ENCODE assay signal across 19 cellular contexts in genomic region chr5:8446179-8446578, GRCh38.
A peak's percentile ranks its signal among the peaks of the same experiment; 100 is the strongest.
DNase-seq lines count a peak whose midpoint lies in the region; ATAC-seq and TF ChIP-seq lines count a peak whose summit lies in the region.
"Had no signal": no experiment of that assay in that cellular context is flagged by ENCODE, and none has a peak within 500 bp of the region (broad histone marks: within the 10 kb centered on the region; RNA-seq: fewer than 3 reads in every experiment).

No MANE protein-coding gene starts in this region.

- no peaks in the 10 kb centered on the region for H3K27me3 Mint-ChIP-seq in stimulated activated naive B cell treated with anti-CD40 and anti-IgM and Interleukin-4, amounts not matched to agents 10 μg/mL and 1 μg/mL and 100 μg/mL, for 72 hours
- H3K27me3 Mint-ChIP-seq in glutamatergic neuron (ENCODE audit: unreplicated experiment) = no peaks in the 10 kb centered on the region
- H3K27me3 Mint-ChIP-seq in endothelial cell (ENCODE audit: unreplicated experiment) = no peaks in the 10 kb centered on the region

- DNase-seq in stimulated activated naive B cell treated with anti-CD40 and anti-IgM and Interleukin-4, amounts not matched to agents 10 μg/mL and 1 μg/mL and 100 μg/mL, for 72 hours = no peak
- DNase-seq in omental fat pad (ENCODE audit: low spot score) (no peak), glutamatergic neuron (no peak), endothelial cell (ENCODE audit: low spot score) (no peak)
- DNase-seq: DMS 273 treated with DMSO at 0.1 percent for 48 hours, GDM1, H9, KBM-7, NCI-H1417 treated with DMSO at 0.1 percent for 48 hours, NCI-H1930, NCI-H446, NCI-H774, SW 1271 had no signal

- H3K36me3 Mint-ChIP-seq in stimulated activated naive B cell treated with anti-CD40 and anti-IgM and Interleukin-4, amounts not matched to agents 10 μg/mL and 1 μg/mL and 100 μg/mL, for 72 hours = peaks cover 6 to 18% of the 10 kb centered on the region in 2 donors
- H3K36me3 Mint-ChIP-seq in glutamatergic neuron (ENCODE audit: unreplicated experiment) (no peaks in the 10 kb centered on the region), endothelial cell (ENCODE audit: low read depth, unreplicated experiment) (no peaks in the 10 kb centered on the region)
- H3K36me3 Mint-ChIP-seq: CD14-positive monocyte had no signal

- H3K27ac Mint-ChIP-seq in stimulated activated naive B cell treated with anti-CD40 and anti-IgM and Interleukin-4, amounts not matched to agents 10 μg/mL and 1 μg/mL and 100 μg/mL, for 72 hours = no peak overlapping the region
- H3K27ac Mint-ChIP-seq in glutamatergic neuron (ENCODE audit: unreplicated experiment) (no peak overlapping the region), endothelial cell (ENCODE audit: unreplicated experiment) (no peak overlapping the region)
- H3K27ac Mint-ChIP-seq: CD14-positive monocyte; H9; T-helper 2 cell treated with Interferon-gamma antibody and Interleukin-4, amounts not matched to agents 5 μg/mL and 100 μg/mL, for 36 hours had no signal

- H3K4me1 Mint-ChIP-seq in stimulated activated naive B cell treated with anti-CD40 and anti-IgM and Interleukin-4, amounts not matched to agents 10 μg/mL and 1 μg/mL and 100 μg/mL, for 72 hours = no peaks in the 10 kb centered on the region
- H3K4me1 Mint-ChIP-seq in glutamatergic neuron (ENCODE audit: low read depth, unreplicated experiment) (no peaks in the 10 kb centered on the region), endothelial cell (ENCODE audit: unreplicated experiment) (no peaks in the 10 kb centered on the region)
- H3K4me1 Mint-ChIP-seq: CD14-positive monocyte had no signal

- peaks cover 3 to 6% of the 10 kb centered on the region in 2 donors for H3K9me3 Mint-ChIP-seq in stimulated activated naive B cell treated with anti-CD40 and anti-IgM and Interleukin-4, amounts not matched to agents 10 μg/mL and 1 μg/mL and 100 μg/mL, for 72 hours
- H3K9me3 Mint-ChIP-seq in glutamatergic neuron (ENCODE audit: unreplicated experiment) (peaks cover 1% of the 10 kb centered on the region), endothelial cell (ENCODE audit: unreplicated experiment) (no peaks in the 10 kb centered on the region)

- TF ChIP-seq CTCF in omental fat pad (IDR thresholded peaks at IDR 0.05) = no peak
- no peak for TF ChIP-seq CTCF in glutamatergic neuron (IDR thresholded peaks at IDR 0.05; ENCODE audit: partially characterized antibody, unreplicated experiment)
- TF ChIP-seq CTCF in endothelial cell (IDR thresholded peaks at IDR 0.05; ENCODE audit: unreplicated experiment) = no peak

- H3K4me3 Mint-ChIP-seq in stimulated activated naive B cell treated with anti-CD40 and anti-IgM and Interleukin-4, amounts not matched to agents 10 μg/mL and 1 μg/mL and 100 μg/mL, for 72 hours = no peak overlapping the region
- H3K4me3 Mint-ChIP-seq in glutamatergic neuron (ENCODE audit: unreplicated experiment) (no peak overlapping the region), endothelial cell (ENCODE audit: unreplicated experiment) (no peak overlapping the region)
- H3K4me3 Mint-ChIP-seq: CD14-positive monocyte; H9; T-helper 2 cell treated with Interferon-gamma antibody and Interleukin-4, amounts not matched to agents 5 μg/mL and 100 μg/mL, for 36 hours had no signal

- ATAC-seq in GM18519 (IDR thresholded peaks at IDR 0.05; ENCODE audit: low FRiP score, unreplicated experiment) (peak; percentile 76), HG02571 (IDR thresholded peaks at IDR 0.05; ENCODE audit: unreplicated experiment) (peak; percentile 76), HG03045 (IDR thresholded peaks at IDR 0.05; ENCODE audit: unreplicated experiment) (peak; percentile 56), omental fat pad (ENCODE audit: low FRiP score) (no peak)
- ATAC-seq in stimulated activated naive B cell treated with anti-CD40 and anti-IgM and Interleukin-4, amounts not matched to agents 10 μg/mL and 1 μg/mL and 100 μg/mL, for 72 hours (replicated peaks) = peak; percentile 45 to 55
- ATAC-seq: Panc1 had no signal
